Comparison of ENCODE assay signal across 28 cellular contexts in the genomic region with DNA sequence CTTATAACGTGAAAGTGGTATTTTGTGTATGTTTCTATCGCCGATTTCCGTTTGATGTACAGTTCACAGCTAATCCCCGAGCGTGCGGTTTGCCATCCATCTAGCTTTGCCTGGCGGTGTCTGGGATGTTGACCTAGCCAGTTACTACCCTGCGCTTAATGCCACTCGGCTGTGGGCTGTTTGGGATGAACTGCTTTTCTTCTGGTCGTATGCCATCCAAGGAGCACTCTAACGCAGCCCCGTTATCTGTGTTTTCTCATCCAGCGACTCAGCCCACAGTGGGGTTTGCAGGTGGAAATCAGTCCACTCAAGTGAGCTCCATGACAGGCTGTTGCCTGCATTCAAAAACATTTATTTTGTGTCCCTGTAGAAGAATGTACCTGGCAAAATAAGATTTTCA.
"Had no signal": no experiment of that assay in that cellular context is flagged by ENCODE, and none has a peak within 500 bp of the region (broad histone marks: within the 10 kb centered on the region; RNA-seq: fewer than 3 reads in every experiment).

No MANE protein-coding gene starts in this region.

- H3K4me1 ChIP-seq: neural progenitor cell, parathyroid adenoma, psoas muscle, right lobe of liver, testis, upper lobe of right lung, uterus had no signal

- H3K9ac ChIP-seq: neural progenitor cell, parathyroid adenoma had no signal

- H3K36me3 Mint-ChIP-seq: natural killer cell; stimulated activated effector memory CD8-positive, alpha-beta T cell treated with anti-CD3 and anti-CD28 coated beads, Interleukin-12 subunit alpha, Interleukin-12 subunit beta, amount 100 ng/mL, for 72 hours; type B pancreatic cell had no signal

- DNase-seq: natural killer cell; occipital lobe; ovary; psoas muscle; right lobe of liver; sigmoid colon; small intestine; stimulated activated CD4-positive, alpha-beta T cell treated with anti-CD3 and anti-CD28 coated beads, Interleukin-15, amount 100 ng/mL, for 24 hours; stimulated activated CD4-positive, alpha-beta T cell treated with anti-CD3 and anti-CD28 coated beads, Interleukin-2, amount 100 ng/mL, for 24 hours; stimulated activated CD4-positive, alpha-beta T cell treated with anti-CD3 and anti-CD28 coated beads, Interleukin-2, amount 100 ng/mL, for 48 hours; stimulated activated CD4-positive, alpha-beta T cell treated with anti-CD3 and anti-CD28 coated beads, Interleukin-4, amount 100 ng/mL, for 24 hours; stimulated activated naive B cell treated with anti-CD40 and anti-IgM and Interleukin-4, amounts not matched to agents 10 μg/mL and 1 μg/mL and 100 μg/mL, for 72 hours; stimulated activated naive CD4-positive, alpha-beta T cell treated with Interleukin-2 at 50 U/mL for 16 hours; stomach; substantia nigra; testis; tibial artery; transverse colon; upper lobe of right lung; uterus had no signal

- H3K36me3 ChIP-seq: neural progenitor cell, ovary, right lobe of liver, sigmoid colon, stomach, suprapubic skin, tibial artery, transverse colon, upper lobe of right lung, uterus had no signal

- H3K79me2 ChIP-seq: parathyroid adenoma had no signal

- H3K4me2 ChIP-seq: neural progenitor cell had no signal

- H3K9me3 ChIP-seq: ovary, psoas muscle, right lobe of liver, sigmoid colon, suprapubic skin, testis, tibial artery, transverse colon, upper lobe of right lung, uterus had no signal

- H3K27ac Mint-ChIP-seq: natural killer cell; nephron; neural progenitor cell; progenitor cell of endocrine pancreas; stimulated activated effector memory CD8-positive, alpha-beta T cell treated with anti-CD3 and anti-CD28 coated beads, Interleukin-12 subunit alpha, Interleukin-12 subunit beta, amount 100 ng/mL, for 72 hours; stimulated activated naive B cell treated with anti-CD40 and anti-IgM and Interleukin-4, amounts not matched to agents 10 μg/mL and 1 μg/mL and 100 μg/mL, for 72 hours; stimulated activated naive CD8-positive, alpha-beta T cell treated with anti-CD3 and anti-CD28 coated beads, Interleukin-15, Interleukin-2, amounts not matched to agents 100 ng/mL and 50 ng/mL, for 24 hours; type B pancreatic cell had no signal

- H3K27me3 Mint-ChIP-seq: progenitor cell of endocrine pancreas, type B pancreatic cell had no signal

- H3K27me3 ChIP-seq: neural progenitor cell, ovary, right lobe of liver, testis had no signal

- H2AFZ ChIP-seq: neural progenitor cell, parathyroid adenoma had no signal

- H3K27ac ChIP-seq: neural progenitor cell, ovary, parathyroid adenoma, psoas muscle, right lobe of liver, stomach, suprapubic skin, testis, tibial artery, transverse colon, upper lobe of right lung, uterus had no signal

- H3K9me3 Mint-ChIP-seq: natural killer cell; stimulated activated effector memory CD8-positive, alpha-beta T cell treated with anti-CD3 and anti-CD28 coated beads, Interleukin-12 subunit alpha, Interleukin-12 subunit beta, amount 100 ng/mL, for 72 hours; stimulated activated naive CD8-positive, alpha-beta T cell treated with anti-CD3 and anti-CD28 coated beads, Interleukin-15, Interleukin-2, amounts not matched to agents 100 ng/mL and 50 ng/mL, for 24 hours; type B pancreatic cell had no signal

- H3K4me1 Mint-ChIP-seq: natural killer cell; nephron; stimulated activated effector memory CD8-positive, alpha-beta T cell treated with anti-CD3 and anti-CD28 coated beads, Interleukin-12 subunit alpha, Interleukin-12 subunit beta, amount 100 ng/mL, for 72 hours had no signal

- H3K4me3 ChIP-seq: neural progenitor cell, ovary, right lobe of liver, transverse colon, uterus had no signal

- H3K4me3 Mint-ChIP-seq: natural killer cell; nephron; neural progenitor cell; stimulated activated effector memory CD8-positive, alpha-beta T cell treated with anti-CD3 and anti-CD28 coated beads, Interleukin-12 subunit alpha, Interleukin-12 subunit beta, amount 100 ng/mL, for 72 hours; stimulated activated naive B cell treated with anti-CD40 and anti-IgM and Interleukin-4, amounts not matched to agents 10 μg/mL and 1 μg/mL and 100 μg/mL, for 72 hours; stimulated activated naive CD8-positive, alpha-beta T cell treated with anti-CD3 and anti-CD28 coated beads, Interleukin-15, Interleukin-2, amounts not matched to agents 100 ng/mL and 50 ng/mL, for 24 hours; type B pancreatic cell had no signal
